In the genomic region with DNA sequence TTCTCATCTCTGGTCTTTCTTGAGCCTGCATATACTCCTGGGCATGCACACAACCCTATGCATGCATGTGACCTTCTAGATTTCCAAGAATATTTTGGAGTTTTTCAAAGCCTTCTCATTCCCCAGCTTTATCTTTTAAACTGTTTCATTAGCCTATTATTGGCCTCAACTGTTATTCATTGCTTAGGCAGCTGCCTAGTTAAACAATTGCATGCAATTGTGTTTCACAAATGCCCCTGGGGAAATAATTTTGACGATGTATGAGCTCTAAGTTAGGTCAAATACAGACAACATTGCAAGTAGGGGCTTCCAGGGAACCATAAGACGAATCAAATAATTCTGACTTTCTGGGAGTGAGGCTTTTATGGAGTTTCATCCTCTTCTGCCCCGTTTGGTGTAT, we compare ENCODE assay signal across 34 cellular contexts. TPM values are rescaled to one million over a fixed set of nuclear protein-coding genes. Genes with fewer than 3 reads are reported as not detected.
"Had no signal": no experiment of that assay in that cellular context is flagged by ENCODE, and none has a peak within 500 bp of the region (broad histone marks: within the 10 kb centered on the region; RNA-seq: fewer than 3 reads in every experiment).

No MANE protein-coding gene starts in this region.

- H3K27me3 ChIP-seq: ascending aorta, cardiac muscle cell, colonic mucosa, esophagus squamous epithelium, gastroesophageal sphincter, heart right ventricle had no signal

- H3K4me1 Mint-ChIP-seq: activated B cell treated with CpG ODN at 0.5 μM for 24 hours; activated naive CD4-positive, alpha-beta T cell treated with anti-CD3 and anti-CD28 coated beads, Interleukin-2, amount 10 ng/mL, durations not matched to agents 7 days and 5 days; activated naive CD8-positive, alpha-beta T cell treated with anti-CD3 and anti-CD28 coated beads, Interleukin-2, amount 10 ng/mL, durations not matched to agents 7 days and 5 days; brain had no signal

- DNase-seq: activated B cell treated with CpG ODN at 0.5 μM for 24 hours; activated CD4-positive, alpha-beta T cell treated with anti-CD3 and anti-CD28 coated beads for 48 hours; activated CD4-positive, alpha-beta T cell treated with anti-CD3 and anti-CD28 coated beads, Interleukin-2, amount 50 U/mL, for 1 hour; activated CD4-positive, alpha-beta T cell treated with anti-CD3 and anti-CD28 coated beads, Interleukin-2, amount 50 U/mL, for 48 hours; activated CD8-positive, alpha-beta memory T cell treated with anti-CD3 and anti-CD28 coated beads for 24 hours; activated CD8-positive, alpha-beta T cell treated with anti-CD3 and anti-CD28 coated beads for 36 hours; activated gamma-delta T cell; activated naive CD4-positive, alpha-beta T cell; activated naive CD4-positive, alpha-beta T cell treated with anti-CD3 and anti-CD28 coated beads, Interleukin-2, amount 10 ng/mL, durations not matched to agents 7 days and 5 days; activated naive CD8-positive, alpha-beta T cell treated with anti-CD3 and anti-CD28 coated beads, Interleukin-2, amount 10 ng/mL, durations not matched to agents 7 days and 5 days; activated T-cell treated with anti-CD3 and anti-CD28 coated beads, Interleukin-2, amount 50 U/mL, for 48 hours; central memory CD4-positive, alpha-beta T cell; cerebellar nuclear complex; colonic mucosa; effector CD8-positive, alpha-beta T cell; esophagus squamous epithelium; foreskin fibroblast; heart right ventricle; T-helper 1 cell; T-helper 17 cell; T1000; WERI-Rb-1 had no signal

- H3K9me3 Mint-ChIP-seq: activated B cell treated with CpG ODN at 0.5 μM for 24 hours; activated CD8-positive, alpha-beta T cell treated with anti-CD3 and anti-CD28 coated beads for 36 hours; activated naive CD4-positive, alpha-beta T cell treated with anti-CD3 and anti-CD28 coated beads, Interleukin-2, amount 10 ng/mL, durations not matched to agents 7 days and 5 days; activated naive CD4-positive, alpha-beta T cell treated with anti-CD3 and anti-CD28 coated beads, Interleukin-2, amount 50 U/mL, for 72 hours; activated naive CD8-positive, alpha-beta T cell treated with anti-CD3 and anti-CD28 coated beads, Interleukin-2, amount 10 ng/mL, durations not matched to agents 7 days and 5 days; brain; T-helper 2 cell treated with Interferon-gamma antibody and Interleukin-4, amounts not matched to agents 5 μg/mL and 100 μg/mL, for 36 hours had no signal

- FAIRE-seq: endometrium, endothelial cell of umbilical vein had no signal

- H3K9me3 ChIP-seq: ascending aorta, breast epithelium, colonic mucosa, esophagus squamous epithelium, gastroesophageal sphincter, heart right ventricle had no signal

- H3K4me3 ChIP-seq: ascending aorta, breast epithelium, cardiac muscle cell, colonic mucosa, esophagus squamous epithelium, gastroesophageal sphincter, heart right ventricle had no signal

- H3K27ac Mint-ChIP-seq: activated B cell treated with CpG ODN at 0.5 μM for 24 hours; activated CD8-positive, alpha-beta T cell treated with anti-CD3 and anti-CD28 coated beads for 36 hours; activated naive CD4-positive, alpha-beta T cell treated with anti-CD3 and anti-CD28 coated beads, Interleukin-2, amount 10 ng/mL, durations not matched to agents 7 days and 5 days; activated naive CD8-positive, alpha-beta T cell treated with anti-CD3 and anti-CD28 coated beads, Interleukin-2, amount 10 ng/mL, durations not matched to agents 7 days and 5 days; brain; T-helper 17 cell; T-helper 2 cell treated with Interferon-gamma antibody and Interleukin-4, amounts not matched to agents 5 μg/mL and 100 μg/mL, for 36 hours had no signal

- H3K4me1 ChIP-seq: ascending aorta, breast epithelium, colonic mucosa, gastroesophageal sphincter, heart right ventricle had no signal

- H3K27ac ChIP-seq: ascending aorta, breast epithelium, cardiac muscle cell, colonic mucosa, epithelial cell of prostate, esophagus squamous epithelium, gastroesophageal sphincter, heart right ventricle, WERI-Rb-1 had no signal

- H3K36me3 ChIP-seq: breast epithelium, colonic mucosa had no signal

- H3K27me3 Mint-ChIP-seq: activated CD8-positive, alpha-beta T cell treated with anti-CD3 and anti-CD28 coated beads for 36 hours; activated naive CD8-positive, alpha-beta T cell treated with anti-CD3 and anti-CD28 coated beads, Interleukin-2, amount 10 ng/mL, durations not matched to agents 7 days and 5 days; brain had no signal

- H3K4me3 Mint-ChIP-seq: activated B cell treated with CpG ODN at 0.5 μM for 24 hours; activated CD8-positive, alpha-beta T cell treated with anti-CD3 and anti-CD28 coated beads for 36 hours; activated naive CD4-positive, alpha-beta T cell treated with anti-CD3 and anti-CD28 coated beads, Interleukin-2, amount 10 ng/mL, durations not matched to agents 7 days and 5 days; activated naive CD8-positive, alpha-beta T cell treated with anti-CD3 and anti-CD28 coated beads, Interleukin-2, amount 10 ng/mL, durations not matched to agents 7 days and 5 days; brain; T-helper 2 cell treated with Interferon-gamma antibody and Interleukin-4, amounts not matched to agents 5 μg/mL and 100 μg/mL, for 36 hours had no signal

RNA-seq across cellular contexts. Expression of a gene that starts 2.3 kb away (rescaled TPM):
- total RNA-seq: activated B cell treated with CpG ODN at 0.5 μM for 24 hours, ascending aorta, breast epithelium, cardiac muscle cell, colonic mucosa, dermis microvascular lymphatic vessel endothelial cell, endothelial cell of umbilical vein, gastroesophageal sphincter, glomerular endothelial cell had no signal

RNA-seq across cellular contexts. Expression of a gene that starts 22.4 kb away (rescaled TPM):
- total RNA-seq: activated B cell treated with CpG ODN at 0.5 μM for 24 hours, gastroesophageal sphincter had no signal

RNA-seq across cellular contexts. Expression of a gene that starts 40.4 kb away (rescaled TPM):
- total RNA-seq: ascending aorta, cardiac muscle cell, dermis microvascular lymphatic vessel endothelial cell, endothelial cell of umbilical vein, glomerular endothelial cell had no signal
